In genomic region chr6:91911945-91912344, GRCh38 we compare ENCODE assay signal across 1 cellular context.
TF ChIP-seq lines count a peak whose summit lies in the region.

No MANE protein-coding gene starts in this region.

TF ChIP-seq in SK-N-SH, 30 proteins besides CTCF, POLR2A, EP300 and RAD21 (continued from another document):
- TF ChIP-seq PBX3 (IDR thresholded peaks at IDR 0.05) (no peak), POLR2AphosphoS5 (IDR thresholded peaks at IDR 0.05; ENCODE audit: low read depth, low read length) (no peak), IRF3 (IDR thresholded peaks at IDR 0.05; ENCODE audit: low read depth, low read length) (no peak), FOSL2 (IDR thresholded peaks at IDR 0.05; ENCODE audit: borderline replicate concordance, low read depth) (no peak), REST (IDR thresholded peaks at IDR 0.05; ENCODE audit: low read depth, low read length) (no peak), NFIC (IDR thresholded peaks at IDR 0.05; ENCODE audit: borderline replicate concordance) (no peak), SMC3 (IDR thresholded peaks at IDR 0.05; ENCODE audit: low read depth, low read length) (no peak)
TF ChIP-seq in SK-N-SH: peak in this region for 0.
